In genomic region chr2:224039080-224039769, GRCh38 we compare ENCODE assay signal across 7 cellular contexts. TPM values are rescaled to one million over a fixed set of nuclear protein-coding genes. Genes with fewer than 3 reads are reported as not detected.
DNase-seq lines count a peak whose midpoint lies in the region; ATAC-seq and TF ChIP-seq lines count a peak whose summit lies in the region.

Gene SERPINE2 (minus strand): TSS chr2:224039286. CDS start chr2:224001900, 37,386 bp downstream.

- H3K56ac ChIP-seq in mesendoderm (ENCODE audit: low read length) = peak within 1 kb of the TSS; percentile 94

- peak within 1 kb of the TSS; percentile 96 for H3K23ac ChIP-seq in mesendoderm (ENCODE audit: low read length)

- H3K27ac Mint-ChIP-seq in activated CD8-positive, alpha-beta T cell treated with anti-CD3 and anti-CD28 coated beads for 36 hours = peak within 1 kb of the TSS; percentile 35
- H3K27ac Mint-ChIP-seq in endothelial cell (ENCODE audit: unreplicated experiment) = no peak within 1 kb of the TSS

- peak; percentile 29 for DNase-seq in NCI-H226
- DNase-seq in activated CD8-positive, alpha-beta T cell treated with anti-CD3 and anti-CD28 coated beads for 36 hours = peak; percentile 75
- peak; percentile 64 for DNase-seq in endothelial cell (ENCODE audit: low spot score)
- DNase-seq in mesendoderm = peak; percentile 94
- DNase-seq in stimulated activated CD8-positive, alpha-beta memory T cell treated with anti-CD3 and anti-CD28 coated beads, Interleukin-15, amount 100 ng/mL, for 24 hours (ENCODE audit: low read depth) = peak; percentile 25

- H3K27ac ChIP-seq in mesendoderm (ENCODE audit: low read depth, low read length) = peak within 1 kb of the TSS; percentile 52

- ATAC-seq in GM18511 (IDR thresholded peaks at IDR 0.05; ENCODE audit: unreplicated experiment) (peak; percentile 63), HG02852 (IDR thresholded peaks at IDR 0.05; ENCODE audit: unreplicated experiment) (peak; percentile 46)
- peak; percentile 80 for ATAC-seq in activated CD8-positive, alpha-beta T cell treated with anti-CD3 and anti-CD28 coated beads for 36 hours

- CTCF ChIA-PET in activated CD8-positive, alpha-beta T cell treated with anti-CD3 and anti-CD28 coated beads for 36 hours (lab: Charles Lee) = interaction anchor here (0.8 to 3.2 kb wide), 5 partner anchors 15 to 245 kb away, joined by 4 to 21 read pairs (median 10); no protein-coding TSS in a partner anchor

- peaks cover 17% of the 10 kb centered on the region for H3K4me1 Mint-ChIP-seq in activated CD8-positive, alpha-beta T cell treated with anti-CD3 and anti-CD28 coated beads for 36 hours (ENCODE audit: low read depth)
- H3K4me1 Mint-ChIP-seq in endothelial cell (ENCODE audit: unreplicated experiment) = peaks cover 9% of the 10 kb centered on the region

- H3K18ac ChIP-seq in mesendoderm (ENCODE audit: low read length) = peak within 1 kb of the TSS; percentile 89

- peak within 1 kb of the TSS; percentile 90 for H3K4me3 ChIP-seq in mesendoderm (ENCODE audit: low read length)

- H2AK5ac ChIP-seq in mesendoderm (ENCODE audit: low read length) = no peak within 1 kb of the TSS

- H3K79me2 ChIP-seq in mesendoderm (ENCODE audit: control insufficient read depth, insufficient read depth, low read length) = peaks cover 48% of the 10 kb centered on the region

- no peaks in the 10 kb centered on the region for H3K9me3 Mint-ChIP-seq in activated CD8-positive, alpha-beta T cell treated with anti-CD3 and anti-CD28 coated beads for 36 hours
- H3K9me3 Mint-ChIP-seq in endothelial cell (ENCODE audit: unreplicated experiment) = no peaks in the 10 kb centered on the region

- H2BK5ac ChIP-seq in mesendoderm (ENCODE audit: low read length) = peak within 1 kb of the TSS; percentile 88

- H3K4me2 ChIP-seq in mesendoderm (ENCODE audit: low read length) = peak within 1 kb of the TSS; percentile 94

- peak within 1 kb of the TSS; percentile 10 for H2BK120ac ChIP-seq in mesendoderm (ENCODE audit: low read depth, low read length)

- no peaks in the 10 kb centered on the region for H3K27me3 ChIP-seq in mesendoderm (ENCODE audit: insufficient read depth, low read length, poor library complexity)

- no CpG with 5 or more reads among the region's 91 CpGs for WGBS in mesendoderm (ENCODE audit: extremely low coverage, insufficient coverage, low lambda C conversion rate)

- no peak within 1 kb of the TSS for H4K8ac ChIP-seq in mesendoderm (ENCODE audit: low read depth, low read length)

- intact Hi-C loops in activated CD8-positive, alpha-beta T cell treated with anti-CD3 and anti-CD28 coated beads for 36 hours (cut with micrococcal nuclease) = no loop called here

- peaks cover 3% of the 10 kb centered on the region for H3K36me3 ChIP-seq in mesendoderm (ENCODE audit: control insufficient read depth, insufficient read depth, low read length)

- peaks cover 44% of the 10 kb centered on the region for H3K27me3 Mint-ChIP-seq in activated CD8-positive, alpha-beta T cell treated with anti-CD3 and anti-CD28 coated beads for 36 hours
- peaks cover 12% of the 10 kb centered on the region for H3K27me3 Mint-ChIP-seq in endothelial cell (ENCODE audit: unreplicated experiment)

- peaks cover 7% of the 10 kb centered on the region for H3K79me1 ChIP-seq in mesendoderm (ENCODE audit: low read length)

- H4K5ac ChIP-seq in mesendoderm (ENCODE audit: low read length) = no peak within 1 kb of the TSS

- peak within 1 kb of the TSS; percentile 92 for H3K4ac ChIP-seq in mesendoderm (ENCODE audit: low read depth, low read length)

- peak within 1 kb of the TSS; percentile 90 for H3K9ac ChIP-seq in mesendoderm (ENCODE audit: low read length)

- peak within 1 kb of the TSS; percentile 89 for H3K4me3 Mint-ChIP-seq in activated CD8-positive, alpha-beta T cell treated with anti-CD3 and anti-CD28 coated beads for 36 hours
- peak within 1 kb of the TSS; percentile 93 for H3K4me3 Mint-ChIP-seq in endothelial cell (ENCODE audit: unreplicated experiment)

- H3K36me3 Mint-ChIP-seq in activated CD8-positive, alpha-beta T cell treated with anti-CD3 and anti-CD28 coated beads for 36 hours (ENCODE audit: low read depth) = peaks cover 4% of the 10 kb centered on the region
- H3K36me3 Mint-ChIP-seq in endothelial cell (ENCODE audit: low read depth, unreplicated experiment) = no peaks in the 10 kb centered on the region

- H3K4me1 ChIP-seq in mesendoderm (ENCODE audit: control insufficient read depth, low read depth, low read length) = peaks cover 15% of the 10 kb centered on the region

- POLR2A ChIA-PET in activated CD8-positive, alpha-beta T cell treated with anti-CD3 and anti-CD28 coated beads for 36 hours (lab: Charles Lee) = interaction anchor here (0.6 to 1.5 kb wide), 4 partner anchors 13 to 46 kb away, joined by 3 read pairs; no protein-coding TSS in a partner anchor

- H2BK15ac ChIP-seq in mesendoderm (replicated peaks; ENCODE audit: low read depth) = no peak within 1 kb of the TSS

- no peak for TF ChIP-seq CTCF in activated CD8-positive, alpha-beta T cell treated with anti-CD3 and anti-CD28 coated beads for 36 hours (IDR thresholded peaks at IDR 0.05)
- TF ChIP-seq CTCF in endothelial cell (IDR thresholded peaks at IDR 0.05; ENCODE audit: unreplicated experiment) = no peak

RNA-seq across cellular contexts. Expression of gene SERPINE2, which starts in this region (rescaled TPM):
- total RNA-seq in activated CD8-positive, alpha-beta T cell treated with anti-CD3 and anti-CD28 coated beads for 36 hours = 10 to 100 TPM; 40.4 to 42.4 TPM
- total RNA-seq in endothelial cell (ENCODE audit: unreplicated experiment) = 40.4 TPM
- 995 TPM for polyA plus RNA-seq in mesendoderm (2013, experiment 1 of 2)
- polyA plus RNA-seq in mesendoderm (2013, experiment 2 of 2) = 979 TPM

Comparison
In these comparisons a context has a peak if more than half of its experiments do, and no peak if none do; other contexts are left out.
1. Peak in every context shown above with its lines: DNase-seq, ATAC-seq, H3K4me3 ChIP-seq and H3K27ac ChIP-seq.
2. DNase-seq: peak in every context shown above with its lines; median percentile 94 in mesendoderm; 75 in activated CD8-positive, alpha-beta T cell treated with anti-CD3 and anti-CD28 coated beads for 36 hours; 64 in endothelial cell; 29 in NCI-H226; 25 in stimulated activated CD8-positive, alpha-beta memory T cell treated with anti-CD3 and anti-CD28 coated beads, Interleukin-15, amount 100 ng/mL, for 24 hours.